1 cellular context compared by ENCODE assay signal in genomic region chr1:182556279-182556678, GRCh38.
TF ChIP-seq lines count a peak whose summit lies in the region.

No MANE protein-coding gene starts in this region.

TF ChIP-seq in GM12878, 131 proteins besides CTCF, POLR2A, EP300 and RAD21:
- TF ChIP-seq SIX5 (IDR thresholded peaks at IDR 0.05; ENCODE audit: low read depth, low read length, severe bottlenecking) = no peak
- peak; percentile 29 for TF ChIP-seq BCL3 (IDR thresholded peaks at IDR 0.05; ENCODE audit: borderline replicate concordance, insufficient read depth, low read depth, low read length, poor library complexity, severe bottlenecking)
